8 cellular contexts compared by ENCODE assay signal in genomic region chr17:50272711-50273653, GRCh38. TPM values are rescaled to one million over a fixed set of nuclear protein-coding genes. Genes with fewer than 3 reads are reported as not detected.
DNase-seq lines count a peak whose midpoint lies in the region; ATAC-seq and TF ChIP-seq lines count a peak whose summit lies in the region.

No MANE protein-coding gene starts in this region.

- intact Hi-C loops in ascending aorta (cut with DNase I): loop anchor here (1.0 to 2.0 kb wide), 4 partner anchors 24 to 104 kb away; no protein-coding TSS in a partner anchor

- POLR2A ChIA-PET in HEK293 (lab: Yijun Ruan, JAX): interaction anchor here (0.6 to 1.4 kb wide), 3 partner anchors 9 to 73 kb away, joined by 3 to 4 read pairs (median 3); no protein-coding TSS in a partner anchor

- H3K4me3 ChIP-seq in HEK293 (ENCODE audit: low read depth, low read length) (peak overlapping the region; percentile 12), ascending aorta (peak overlapping the region; percentile 63 to 68), skeletal muscle cell (ENCODE audit: low read depth, low read length) (peak overlapping the region; percentile 50)

- CTCF ChIA-PET in HEK293 (lab: Yijun Ruan, JAX): interaction anchor here (0.5 to 21.9 kb wide), 29 partner anchors 8 to 591 kb away, joined by 3 to 487 read pairs (median 4); partner anchors contain the start of genes COL1A1 and PDK2

- no peaks in the 10 kb centered on the region for H3K36me3 ChIP-seq in HEK293 (ENCODE audit: control insufficient read depth in 2 of 2, insufficient read depth in 1 of 2, low read length in 2 of 2)
- no peaks in the 10 kb centered on the region for H3K36me3 ChIP-seq in ascending aorta

- H3K27ac ChIP-seq in HEK293 (ENCODE audit: extremely low read depth, low read depth, low read length) (no peak overlapping the region), ascending aorta (peak overlapping the region; percentile 82)

- H3K27me3 ChIP-seq in ascending aorta: no peaks in the 10 kb centered on the region

- TF ChIP-seq CTCF in HEK293 (tag by site-specific recombination; IDR thresholded peaks at IDR 0.05) (peak; percentile 64), ascending aorta (IDR thresholded peaks at IDR 0.05) (peak; percentile 64 to 98 (median 86))

- ATAC-seq in HG03108 (IDR thresholded peaks at IDR 0.05; ENCODE audit: unreplicated experiment): no peak

- no peaks in the 10 kb centered on the region for H3K9me3 ChIP-seq in HEK293 (ENCODE audit: control insufficient read depth, insufficient read depth, low read depth, low read length)
- no peaks in the 10 kb centered on the region for H3K9me3 ChIP-seq in ascending aorta

- H3K4me1 ChIP-seq in HEK293 (ENCODE audit: control insufficient read depth, insufficient read depth, low read length) (no peaks in the 10 kb centered on the region; the same call in 1 of the 2 replicates), ascending aorta (peaks cover 0 to 16% of the 10 kb centered on the region in 2 donors)

- DNase-seq in AG20443 (ENCODE audit: low spot score) (peak; percentile 85), T-helper 1 cell (peak in 3 of 5 donors; percentile 33 to 54 (median 37)), ascending aorta (ENCODE audit: low spot score in 2 of 2) (no peak), hippocampal formation (lab: John Stamatoyannopoulos, UW) (peak; percentile 13 to 54), skeletal muscle cell (ENCODE audit: low read depth) (no peak), NCI-H187 (lab: John Stamatoyannopoulos, UW) (no peak)

TF ChIP-seq in HEK293, 187 proteins besides CTCF, POLR2A, EP300 and RAD21 (continues in another document):
- TF ChIP-seq IKZF3 (tag by site-specific recombination; IDR thresholded peaks at IDR 0.05) (no peak), ZBTB26 (tag by site-specific recombination; optimal IDR thresholded peaks at IDR 0.05) (peak; percentile 21), ZNF23 (tag by site-specific recombination; IDR thresholded peaks at IDR 0.05; ENCODE audit: borderline replicate concordance) (no peak), ZFHX2 (tag by site-specific recombination; conservative IDR thresholded peaks at IDR 0.05) (peak; percentile 84), ZNF366 (tag by site-specific recombination; conservative IDR thresholded peaks at IDR 0.05) (peak; percentile 72), ZNF335 (tag by site-specific recombination; conservative IDR thresholded peaks at IDR 0.05) (peak; percentile 77), ZNF549 (tag by site-specific recombination; IDR thresholded peaks at IDR 0.05) (no peak), ZNF248 (tag by site-specific recombination; IDR thresholded peaks at IDR 0.05) (no peak), ZFP69B (tag by site-specific recombination; IDR thresholded peaks at IDR 0.05) (no peak), KLF17 (tag by site-specific recombination; IDR thresholded peaks at IDR 0.05) (peak; percentile 40; the same call in 1 of the 2 replicates), ZNF677 (tag by site-specific recombination; IDR thresholded peaks at IDR 0.05) (no peak), ZBTB48 (tag by site-specific recombination; IDR thresholded peaks at IDR 0.05) (peak; percentile 36; the same call in 1 of the 2 replicates), ZNF610 (tag by site-specific recombination; IDR thresholded peaks at IDR 0.05; ENCODE audit: borderline replicate concordance) (no peak), ZBTB17 (tag by site-specific recombination; IDR thresholded peaks at IDR 0.05) (peak; percentile 37; the same call in 1 of the 2 replicates), SP3 (tag by site-specific recombination; IDR thresholded peaks at IDR 0.05) (peak; percentile 8; the same call in 1 of the 2 replicates), ZBTB1 (tag by site-specific recombination; IDR thresholded peaks at IDR 0.05) (no peak), PRDM1 (tag by site-specific recombination; IDR thresholded peaks at IDR 0.05) (peak; percentile 73), ZBTB8A (tag by site-specific recombination; IDR thresholded peaks at IDR 0.05) (peak; percentile 30; the same call in 1 of the 2 replicates), TCF7L2 (IDR thresholded peaks at IDR 0.05; ENCODE audit: borderline replicate concordance, low read depth, low read length) (no peak), GLIS1 (tag by site-specific recombination; IDR thresholded peaks at IDR 0.05) (peak; percentile 62), INSM2 (tag by site-specific recombination; IDR thresholded peaks at IDR 0.05) (no peak), ZNF324 (tag by site-specific recombination; IDR thresholded peaks at IDR 0.05) (no peak), ZBTB44 (tag by site-specific recombination; IDR thresholded peaks at IDR 0.05) (no peak), ZNF561 (tag by site-specific recombination; IDR thresholded peaks at IDR 0.05; ENCODE audit: borderline replicate concordance) (peak; percentile 46; the same call in 1 of the 2 replicates), EGR2 (tag by site-specific recombination; IDR thresholded peaks at IDR 0.05; ENCODE audit: low read depth) (peak; percentile 71), ZNF777 (tag by site-specific recombination; IDR thresholded peaks at IDR 0.05; ENCODE audit: borderline replicate concordance) (peak; percentile 93), PATZ1 (tag by site-specific recombination; IDR thresholded peaks at IDR 0.05) (peak; percentile 87), HOXA7 (CRISPR knock-in tag; IDR thresholded peaks at IDR 0.05; ENCODE audit: borderline replicate concordance) (no peak), BCL11B (tag by site-specific recombination; IDR thresholded peaks at IDR 0.05; ENCODE audit: low read depth) (peak; percentile 61; the same call in 1 of the 2 replicates), KLF9 (tag by site-specific recombination; IDR thresholded peaks at IDR 0.05; ENCODE audit: low read depth) (peak; percentile 43; the same call in 1 of the 2 replicates), ZIC2 (tag by site-specific recombination; IDR thresholded peaks at IDR 0.05) (peak; percentile 55)

RNA-seq across cellular contexts. Expression of gene TMEM92, which starts 1.3 kb away (rescaled TPM):
- not detected for total RNA-seq in ascending aorta

Comparison
In these comparisons a context has a peak if more than half of its experiments do, and no peak if none do; other contexts are left out.
1. DNase-seq: peak in AG20443 (single experiment), T-helper 1 cell (3 of 5) and hippocampal formation (2 of 2); none in ascending aorta (0 of 2), skeletal muscle cell (single experiment) and NCI-H187 (0 of 2).
2. H3K4me3 ChIP-seq: peak in every context shown above with its lines; median percentile 66 in ascending aorta; 50 in skeletal muscle cell; 12 in HEK293.